In the genomic region with DNA sequence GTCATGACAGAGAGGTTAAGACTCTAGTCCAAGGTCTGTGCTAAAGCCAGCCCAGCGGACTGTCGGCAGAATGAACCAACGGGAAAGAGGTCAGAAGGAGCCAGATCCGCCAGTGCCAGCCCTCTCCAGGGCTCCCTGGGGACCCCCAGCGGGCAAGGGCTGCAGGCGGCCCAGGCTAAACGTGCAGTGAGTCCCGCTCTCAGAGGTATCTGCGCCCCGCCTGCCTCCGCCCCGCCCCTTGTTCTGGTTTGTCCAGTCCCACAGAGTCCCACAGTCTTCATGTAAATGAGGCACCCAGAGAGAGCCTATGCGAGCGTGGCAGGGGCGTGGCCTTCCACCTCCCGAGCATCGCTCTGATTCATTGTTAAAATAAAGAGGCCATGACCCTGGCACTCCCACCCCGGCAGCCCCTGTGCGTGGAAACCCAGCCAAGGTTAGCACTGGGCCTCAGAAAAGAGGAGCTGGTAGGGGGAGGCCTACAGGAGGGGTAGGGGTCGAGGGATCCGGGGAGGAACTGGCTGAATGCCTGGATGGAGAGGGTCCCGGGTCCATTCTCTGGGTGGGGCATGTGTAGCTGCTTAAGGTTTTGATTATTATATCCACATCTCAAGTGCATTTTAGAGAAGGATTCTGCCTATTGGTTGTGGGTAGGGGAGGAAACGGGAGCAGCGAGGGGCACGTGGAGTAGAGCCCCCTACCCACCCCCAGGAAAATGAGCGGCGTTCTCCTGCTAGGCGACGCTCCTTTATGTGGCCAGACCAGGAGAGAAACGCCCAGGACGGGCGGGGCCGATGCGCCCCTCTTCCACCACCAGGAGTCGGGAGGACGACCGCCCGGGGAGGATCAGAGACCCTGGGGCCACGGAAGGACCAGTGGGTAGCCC, we compare ENCODE assay signal across 7 cellular contexts. TPM values are rescaled to one million over a fixed set of nuclear protein-coding genes. Genes with fewer than 3 reads are reported as not detected.
DNase-seq lines count a peak whose midpoint lies in the region; ATAC-seq and TF ChIP-seq lines count a peak whose summit lies in the region.

A gene with protein sequence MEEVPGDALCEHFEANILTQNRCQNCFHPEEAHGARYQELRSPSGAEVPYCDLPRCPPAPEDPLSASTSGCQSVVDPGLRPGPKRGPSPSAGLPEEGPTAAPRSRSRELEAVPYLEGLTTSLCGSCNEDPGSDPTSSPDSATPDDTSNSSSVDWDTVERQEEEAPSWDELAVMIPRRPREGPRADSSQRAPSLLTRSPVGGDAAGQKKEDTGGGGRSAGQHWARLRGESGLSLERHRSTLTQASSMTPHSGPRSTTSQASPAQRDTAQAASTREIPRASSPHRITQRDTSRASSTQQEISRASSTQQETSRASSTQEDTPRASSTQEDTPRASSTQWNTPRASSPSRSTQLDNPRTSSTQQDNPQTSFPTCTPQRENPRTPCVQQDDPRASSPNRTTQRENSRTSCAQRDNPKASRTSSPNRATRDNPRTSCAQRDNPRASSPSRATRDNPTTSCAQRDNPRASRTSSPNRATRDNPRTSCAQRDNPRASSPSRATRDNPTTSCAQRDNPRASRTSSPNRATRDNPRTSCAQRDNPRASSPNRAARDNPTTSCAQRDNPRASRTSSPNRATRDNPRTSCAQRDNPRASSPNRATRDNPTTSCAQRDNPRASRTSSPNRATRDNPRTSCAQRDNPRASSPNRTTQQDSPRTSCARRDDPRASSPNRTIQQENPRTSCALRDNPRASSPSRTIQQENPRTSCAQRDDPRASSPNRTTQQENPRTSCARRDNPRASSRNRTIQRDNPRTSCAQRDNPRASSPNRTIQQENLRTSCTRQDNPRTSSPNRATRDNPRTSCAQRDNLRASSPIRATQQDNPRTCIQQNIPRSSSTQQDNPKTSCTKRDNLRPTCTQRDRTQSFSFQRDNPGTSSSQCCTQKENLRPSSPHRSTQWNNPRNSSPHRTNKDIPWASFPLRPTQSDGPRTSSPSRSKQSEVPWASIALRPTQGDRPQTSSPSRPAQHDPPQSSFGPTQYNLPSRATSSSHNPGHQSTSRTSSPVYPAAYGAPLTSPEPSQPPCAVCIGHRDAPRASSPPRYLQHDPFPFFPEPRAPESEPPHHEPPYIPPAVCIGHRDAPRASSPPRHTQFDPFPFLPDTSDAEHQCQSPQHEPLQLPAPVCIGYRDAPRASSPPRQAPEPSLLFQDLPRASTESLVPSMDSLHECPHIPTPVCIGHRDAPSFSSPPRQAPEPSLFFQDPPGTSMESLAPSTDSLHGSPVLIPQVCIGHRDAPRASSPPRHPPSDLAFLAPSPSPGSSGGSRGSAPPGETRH (N-terminal part only) (plus strand): TSS at position 392 of the 883 bp plus-strand sequence. CDS start 4,318 bp downstream, outside the sequence.

- peak within 1 kb of the TSS; percentile 84 for H3K27ac ChIP-seq in mesodermal cell (ENCODE audit: low read depth, low read length, severe bottlenecking)

- peaks cover 3% of the 10 kb centered on the region for H3K4me1 Mint-ChIP-seq in endothelial cell (ENCODE audit: unreplicated experiment)

- peak within 1 kb of the TSS; percentile 62 for H3K4me3 ChIP-seq in mesodermal cell (ENCODE audit: extremely low read depth, insufficient read depth, low read length, poor library complexity, severe bottlenecking)

- H3K4me1 ChIP-seq in mesodermal cell (ENCODE audit: control insufficient read depth, insufficient read depth, low read length, poor library complexity, severe bottlenecking) = no peaks in the 10 kb centered on the region

- peaks cover 10% of the 10 kb centered on the region for H3K36me3 Mint-ChIP-seq in endothelial cell (ENCODE audit: low read depth, unreplicated experiment)

- 2 to 6% methylated on average over 22 to 27 of the region's 39 CpGs for WGBS in mesodermal cell (ENCODE audit: insufficient coverage in 2 of 2), 2 experiments

- peak; percentile 77 for ATAC-seq in GM18868 (IDR thresholded peaks at IDR 0.05; ENCODE audit: unreplicated experiment)
- peak; percentile 85 for ATAC-seq in HG03342 (IDR thresholded peaks at IDR 0.05; ENCODE audit: unreplicated experiment)

- no peak within 1 kb of the TSS for H3K27ac Mint-ChIP-seq in endothelial cell (ENCODE audit: unreplicated experiment)

- H3K9me3 Mint-ChIP-seq in endothelial cell (ENCODE audit: unreplicated experiment) = no peaks in the 10 kb centered on the region

- H3K27me3 Mint-ChIP-seq in endothelial cell (ENCODE audit: unreplicated experiment) = peaks cover 3% of the 10 kb centered on the region

- DNase-seq in NCI-H82 treated with DMSO at 0.1 percent for 48 hours (lab: John Stamatoyannopoulos, UW; ENCODE audit: unreplicated experiment) = peak; percentile 95
- peak; percentile 86 for DNase-seq in activated CD8-positive, alpha-beta memory T cell treated with anti-CD3 and anti-CD28 coated beads, Interleukin-2, amount 50 U/mL, for 4 hours
- DNase-seq in endothelial cell (ENCODE audit: low spot score) = peak; percentile 96
- peak; percentile 62 to 67 for DNase-seq in stimulated activated CD8-positive, alpha-beta memory T cell treated with anti-CD3 and anti-CD28 coated beads, Interleukin-15, amount 100 ng/mL, for 4 hours (ENCODE audit: low read depth in 2 of 2)

- H3K4me3 Mint-ChIP-seq in endothelial cell (ENCODE audit: unreplicated experiment) = peak within 1 kb of the TSS; percentile 89

- TF ChIP-seq CTCF in endothelial cell (IDR thresholded peaks at IDR 0.05; ENCODE audit: unreplicated experiment) = no peak

- peaks cover 37% of the 10 kb centered on the region for H3K36me3 ChIP-seq in mesodermal cell (ENCODE audit: control insufficient read depth, insufficient read depth, low read length)

- no peaks in the 10 kb centered on the region for H3K9me3 ChIP-seq in mesodermal cell (ENCODE audit: control insufficient read depth, low read length)

RNA-seq across cellular contexts. Expression of the gene that starts here (rescaled TPM):
- 110 TPM for total RNA-seq in endothelial cell (ENCODE audit: unreplicated experiment)
- 79.5 TPM for polyA plus RNA-seq in mesodermal cell (2013, experiment 1 of 2)
- 69.5 TPM for polyA plus RNA-seq in mesodermal cell (2013, experiment 2 of 2)

Comparison
In these comparisons a context has a peak if more than half of its experiments do, and no peak if none do; other contexts are left out.
1. Peak in every context shown above with its lines: DNase-seq, ATAC-seq, H3K4me3 ChIP-seq and H3K27ac ChIP-seq.